Comparison of ENCODE assay signal across 13 cellular contexts in genomic region chr1:209797978-209798639, GRCh38. TPM values are rescaled to one million over a fixed set of nuclear protein-coding genes. Genes with fewer than 3 reads are reported as not detected.
DNase-seq lines count a peak whose midpoint lies in the region; TF ChIP-seq lines count a peak whose summit lies in the region.
"Had no signal": no experiment of that assay in that cellular context is flagged by ENCODE, and none has a peak within 500 bp of the region (broad histone marks: within the 10 kb centered on the region; RNA-seq: fewer than 3 reads in every experiment).

No MANE protein-coding gene starts in this region.

- H3K36me3 ChIP-seq in DOHH2 (ENCODE audit: control insufficient read depth, low read length) (no peaks in the 10 kb centered on the region), MG63 (no peaks in the 10 kb centered on the region), WERI-Rb-1 (no peaks in the 10 kb centered on the region), thyroid gland (peaks cover 8 to 12% of the 10 kb centered on the region in 2 donors)
- H3K36me3 ChIP-seq: SJSA1 had no signal

- no peak overlapping the region for H3K4me2 ChIP-seq in DOHH2 (ENCODE audit: low read length)

- H3K4me1 ChIP-seq in DOHH2 (ENCODE audit: control insufficient read depth, low read length), result no peaks in the 10 kb centered on the region
- peaks cover 21% of the 10 kb centered on the region in 2 donors for H3K4me1 ChIP-seq in thyroid gland
- H3K4me1 ChIP-seq: SJSA1 had no signal

- intact Hi-C loops in thyroid gland (cut with DNase I), result no loop called here

- peak; percentile 29 for TF ChIP-seq CTCF in DOHH2 (IDR thresholded peaks at IDR 0.05; ENCODE audit: low read depth, low read length, poor library complexity, severe bottlenecking)
- TF ChIP-seq CTCF in WERI-Rb-1 (IDR thresholded peaks at IDR 0.05; ENCODE audit: low read depth, low read length), result 0 out of 2 replicates have a peak, but pooled peaks have one; percentile 16
- no peak for TF ChIP-seq CTCF in thyroid gland (IDR thresholded peaks at IDR 0.05)

- peak; percentile 83 for DNase-seq in MG63
- DNase-seq in WERI-Rb-1, result no peak
- peak; percentile 25 for DNase-seq in iPS-NIHi7 (ENCODE audit: extremely low spot score)
- no peak for DNase-seq in thyroid gland
- no peak for DNase-seq in activated CD4-positive, alpha-beta T cell treated with anti-CD3 and anti-CD28 coated beads for 48 hours
- DNase-seq in activated naive CD4-positive, alpha-beta T cell (lab: John Stamatoyannopoulos, UW), result no peak
- no peak for DNase-seq in globus pallidus (ENCODE audit: low spot score)
- DNase-seq: activated naive CD8-positive, alpha-beta T cell treated with anti-CD3 and anti-CD28 coated beads, Interleukin-2, amount 50 U/mL, for 24 hours; NCI-H1694 treated with DMSO at 0.1 percent for 48 hours had no signal

- no peak for TF ChIP-seq POLR2A in thyroid gland (IDR thresholded peaks at IDR 0.05)

- H3F3A ChIP-seq in DOHH2 (ENCODE audit: control insufficient read depth, insufficient read depth), result no peaks in the 10 kb centered on the region

- H3K27me3 ChIP-seq in DOHH2 (ENCODE audit: control insufficient read depth, low read length), result peaks cover 21% of the 10 kb centered on the region
- peaks cover 8% of the 10 kb centered on the region for H3K27me3 ChIP-seq in MG63
- H3K27me3 ChIP-seq in WERI-Rb-1 (ENCODE audit: insufficient read depth, low read depth, severe bottlenecking), result no peaks in the 10 kb centered on the region
- H3K27me3 ChIP-seq in thyroid gland, result no peaks in the 10 kb centered on the region

- H3K9me3 ChIP-seq in DOHH2 (ENCODE audit: control insufficient read depth, insufficient read depth, low read length) (no peaks in the 10 kb centered on the region), MG63 (no peaks in the 10 kb centered on the region), WERI-Rb-1 (ENCODE audit: severe bottlenecking) (no peaks in the 10 kb centered on the region), thyroid gland (no peaks in the 10 kb centered on the region)

- no peaks in the 10 kb centered on the region for H3K79me2 ChIP-seq in DOHH2 (ENCODE audit: control insufficient read depth, low read length)

- H3K9me2 ChIP-seq in DOHH2 (replicated peaks; ENCODE audit: control insufficient read depth, low read length), result no peaks in the 10 kb centered on the region

- H3K4me3 ChIP-seq in DOHH2 (ENCODE audit: low read length) (no peak overlapping the region), MG63 (no peak overlapping the region), WERI-Rb-1 (ENCODE audit: low read depth, low read length) (no peak overlapping the region), thyroid gland (replicated peaks in 1 of 3) (no peak overlapping the region)
- H3K4me3 ChIP-seq: SJSA1, skin epidermis had no signal

- H4K20me1 ChIP-seq in DOHH2 (ENCODE audit: control insufficient read depth, insufficient read depth, low read depth, low read length), result no peaks in the 10 kb centered on the region

- 85 to 87% methylated on average over 9 of the region's 9 CpGs for WGBS in thyroid gland, 2 donors

- no peak overlapping the region for H3K27ac ChIP-seq in DOHH2 (ENCODE audit: low read depth, low read length)
- no peak overlapping the region for H3K27ac ChIP-seq in WERI-Rb-1
- H3K27ac ChIP-seq in thyroid gland, result no peak overlapping the region
- H3K27ac ChIP-seq: C4-2B, SJSA1 had no signal

RNA-seq across cellular contexts. Expression of gene IRF6, which starts 7.8 kb away (rescaled TPM):
- total RNA-seq in MG63 (2014; rRNA removed; shearing (Covaris generic); ENCODE audit: low replicate concordance), result not detected in 2 replicates
- 10 to 100 TPM; 26.7 to 41.9 (median 32.7) TPM for total RNA-seq in thyroid gland
- total RNA-seq: SJSA1 had no signal

RNA-seq across cellular contexts. Expression of gene C1orf74, which starts 13.8 kb away (rescaled TPM):
- 0.49 and 4.6 TPM in 2 replicates for total RNA-seq in MG63 (2014; rRNA removed; shearing (Covaris generic); ENCODE audit: low replicate concordance)
- 1 to 10 TPM; 1.9 to 2.7 (median 2.3) TPM for total RNA-seq in thyroid gland

RNA-seq across cellular contexts. Expression of gene UTP25, which starts 29.7 kb away (rescaled TPM):
- 10.2 and 12.3 TPM in 2 replicates for total RNA-seq in MG63 (2014; rRNA removed; shearing (Covaris generic); ENCODE audit: low replicate concordance)
- total RNA-seq in thyroid gland, result 10 to 100 TPM in 1 of 4 donors, 1 to 10 TPM in 3; 7.3 to 11.0 (median 7.8) TPM

RNA-seq across cellular contexts. Expression of gene TRAF3IP3, which starts 42.3 kb away (rescaled TPM):
- not detected in 2 replicates for total RNA-seq in MG63 (2014; rRNA removed; shearing (Covaris generic); ENCODE audit: low replicate concordance)
- 1 to 10 TPM in 3 of 4 donors, under 1 TPM in 1; 0.93 to 2.8 (median 2.3) TPM for total RNA-seq in thyroid gland
- total RNA-seq: SJSA1 had no signal

Comparison
In these comparisons a context has a peak if more than half of its experiments do, and no peak if none do; other contexts are left out.
1. CTCF ChIP-seq: peak in DOHH2 (single experiment) and WERI-Rb-1 (single experiment); none in thyroid gland (0 of 6).
2. DNase-seq: peak in MG63 (single experiment) and iPS-NIHi7 (single experiment); none in WERI-Rb-1 (single experiment), thyroid gland (0 of 2), activated CD4-positive, alpha-beta T cell treated with anti-CD3 and anti-CD28 coated beads for 48 hours (single experiment), activated naive CD4-positive, alpha-beta T cell (0 of 4) and globus pallidus (single experiment).
3. RNA of gene IRF6, which starts 7.8 kb away (total RNA-seq): 26.7 to 41.9 TPM in thyroid gland; not detected in MG63; every median in the first group is over 10 times any median in the second.